In genomic region chr1:41371630-41372599, GRCh38 we compare ENCODE assay signal across 8 cellular contexts. TPM values are rescaled to one million over a fixed set of nuclear protein-coding genes. Genes with fewer than 3 reads are reported as not detected.
A peak's percentile ranks its signal among the peaks of the same experiment; 100 is the strongest.
DNase-seq lines count a peak whose midpoint lies in the region; ATAC-seq and TF ChIP-seq lines count a peak whose summit lies in the region.

No MANE protein-coding gene starts in this region.

- peaks cover 5% of the 10 kb centered on the region for H3K27me3 ChIP-seq in transverse colon

- intact Hi-C loops in transverse colon (cut with DNase I; ENCODE audit: low total_unique reads): no loop called here

- 26% methylated on average over 7 of the region's 7 CpGs; no CpG with 5 or more reads in 1 of the 2 donors for WGBS in transverse colon (ENCODE audit: low coverage in 1 of 2), 2 donors

- in situ Hi-C loops in transverse colon (cut with MboI; ENCODE audit: low pct_ligation_motif_present in 1 of 4, low pct_unique_long_range_greater_than_20kb in 1 of 4, low sequenced_read_pairs in 3 of 4): no loop called here

- no peak for TF ChIP-seq POLR2A in transverse colon (IDR thresholded peaks at IDR 0.05)

- no peak overlapping the region for H3K27ac ChIP-seq in transverse colon

- no peak for TF ChIP-seq EP300 in transverse colon (IDR thresholded peaks at IDR 0.05; ENCODE audit: low read depth)

- no peaks in the 10 kb centered on the region for H3K9me3 ChIP-seq in transverse colon

- H3K4me3 ChIP-seq in transverse colon: no peak overlapping the region

- ATAC-seq in GM21528 (IDR thresholded peaks at IDR 0.05; ENCODE audit: low FRiP score, unreplicated experiment): no peak

- no peaks in the 10 kb centered on the region for H3K36me3 ChIP-seq in transverse colon

- DNase-seq in DMS 273 treated with DMSO at 0.1 percent for 48 hours (lab: John Stamatoyannopoulos, UW): peak; percentile 100
- DNase-seq in NCI-H1694 (lab: John Stamatoyannopoulos, UW): peak; percentile 75
- peak; percentile 37 for DNase-seq in amniotic epithelial cell (ENCODE audit: low read depth)
- DNase-seq in midbrain (lab: John Stamatoyannopoulos, UW): peak; percentile 50
- no peak for DNase-seq in activated effector memory CD4-positive, alpha-beta T cell treated with anti-CD3 and anti-CD28 coated beads, Interleukin-2, amount 50 U/mL, for 16 hours
- DNase-seq in central memory CD4-positive, alpha-beta T cell: no peak
- no peak for DNase-seq in transverse colon

- H3K4me1 ChIP-seq in transverse colon: peaks cover 6 to 16% (median 8%) of the 10 kb centered on the region in 4 donors

- TF ChIP-seq CTCF in transverse colon (IDR thresholded peaks at IDR 0.05): no peak

RNA-seq across cellular contexts. Expression of gene FOXO6, which starts 10.7 kb away (rescaled TPM):
- total RNA-seq in transverse colon: 1 to 10 TPM in 1 of 4 donors, under 1 TPM in 1, not detected in 2; 0.14 to 4.1 TPM

Comparison
In these comparisons a context has a peak if more than half of its experiments do, and no peak if none do; other contexts are left out.
1. DNase-seq: peak in DMS 273 treated with DMSO at 0.1 percent for 48 hours (single experiment), NCI-H1694 (single experiment), amniotic epithelial cell (single experiment) and midbrain (single experiment); none in activated effector memory CD4-positive, alpha-beta T cell treated with anti-CD3 and anti-CD28 coated beads, Interleukin-2, amount 50 U/mL, for 16 hours (single experiment), central memory CD4-positive, alpha-beta T cell (single experiment) and transverse colon (single experiment).